ENCODE assay signal across 25 cellular contexts in genomic region chr4:189305500-189305899, GRCh38.
DNase-seq lines count a peak whose midpoint lies in the region; ATAC-seq and TF ChIP-seq lines count a peak whose summit lies in the region.
"Had no signal": no experiment of that assay in that cellular context is flagged by ENCODE, and none has a peak within 500 bp of the region (broad histone marks: within the 10 kb centered on the region; RNA-seq: fewer than 3 reads in every experiment).

No MANE protein-coding gene starts in this region.

- intact Hi-C loops in MCF 10A (cut with micrococcal nuclease) (no loop called here), breast epithelium (cut with DNase I; ENCODE audit: low total_unique reads) (no loop called here), posterior vena cava (cut with DNase I) (no loop called here)

- H3K4me1 ChIP-seq in breast epithelium (no peaks in the 10 kb centered on the region), RWPE2 (ENCODE audit: insufficient read depth, poor library complexity, severe bottlenecking) (peaks cover 24% of the 10 kb centered on the region)
- H3K4me1 ChIP-seq: BLaER1 treated with 17β-estradiol and CSF1 and Interleukin-3, amounts not matched to agents 10 nM and 100 nM; Caco-2 had no signal

- no TSS peak for BruUV-seq in MCF 10A (replicated peaks; lab: Mats Ljungman, UMichigan)

- H3K36me3 Mint-ChIP-seq in MCF 10A (ENCODE audit: insufficient read depth, unreplicated experiment), result no peaks in the 10 kb centered on the region
- H3K36me3 Mint-ChIP-seq: CD4-positive, alpha-beta memory T cell had no signal

- H3K27ac ChIP-seq in breast epithelium, result no peak overlapping the region
- peak overlapping the region; percentile 67 for H3K27ac ChIP-seq in RWPE2 (ENCODE audit: poor library complexity, severe bottlenecking)
- H3K27ac ChIP-seq: BLaER1 treated with 17β-estradiol and CSF1 and Interleukin-3, amounts not matched to agents 10 nM and 100 nM; RWPE1 had no signal

- H3K27ac Mint-ChIP-seq in MCF 10A (ENCODE audit: low read depth, unreplicated experiment), result peak overlapping the region; percentile 95
- H3K27ac Mint-ChIP-seq: CD4-positive, alpha-beta memory T cell had no signal

- TF ChIP-seq POLR2A in breast epithelium (IDR thresholded peaks at IDR 0.05), result no peak

- POLR2A ChIA-PET in MCF 10A (lab: Yijun Ruan, JAX), result interaction anchor here (1.5 to 1.6 kb wide), 2 partner anchors 12 to 162 kb away, joined by 3 read pairs; no protein-coding TSS in a partner anchor

- peaks cover 29% of the 10 kb centered on the region for H3K4me1 Mint-ChIP-seq in MCF 10A (ENCODE audit: insufficient read depth, unreplicated experiment)
- H3K4me1 Mint-ChIP-seq: CD4-positive, alpha-beta memory T cell had no signal

- CTCF ChIA-PET in MCF 10A (lab: Yijun Ruan, JAX), result interaction anchor here (0.6 kb wide), 1 partner anchor 82 kb away, joined by 4 read pairs; no protein-coding TSS in a partner anchor

- H3K9me3 ChIP-seq in breast epithelium (no peaks in the 10 kb centered on the region), RWPE2 (ENCODE audit: severe bottlenecking) (no peaks in the 10 kb centered on the region)
- H3K9me3 ChIP-seq: Caco-2, MG63 had no signal

- no peaks in the 10 kb centered on the region for H3K36me3 ChIP-seq in breast epithelium
- H3K36me3 ChIP-seq in RWPE2 (ENCODE audit: low read depth), result no peaks in the 10 kb centered on the region
- H3K36me3 ChIP-seq: BLaER1 treated with 17β-estradiol and CSF1 and Interleukin-3, amounts not matched to agents 10 nM and 100 nM; MG63 had no signal

- no peaks in the 10 kb centered on the region for H3K9me3 Mint-ChIP-seq in MCF 10A (ENCODE audit: unreplicated experiment)

- H3K4me3 ChIP-seq in breast epithelium, result no peak overlapping the region
- H3K4me3 ChIP-seq in RWPE2 (ENCODE audit: severe bottlenecking), result no peak overlapping the region
- H3K4me3 ChIP-seq: BLaER1 treated with 17β-estradiol and CSF1 and Interleukin-3, amounts not matched to agents 10 nM and 100 nM; MG63 had no signal

- DNase-seq in MCF 10A (ENCODE audit: unreplicated experiment) (no peak), breast epithelium (ENCODE audit: low spot score in 2 of 2) (no peak), NCI-H1105 (lab: John Stamatoyannopoulos, UW) (peak; percentile 37), RWPE2 (ENCODE audit: low spot score) (no peak), myocyte (ENCODE audit: low read depth) (peak; percentile 3), epidermal melanocyte (ENCODE audit: insufficient read length, low spot score) (no peak), posterior vena cava (ENCODE audit: low spot score) (no peak), NCI-H526 treated with DMSO at 0.1 percent for 48 hours (lab: John Stamatoyannopoulos, UW) (no peak)
- DNase-seq: ACHN; Caco-2; CD4-positive, alpha-beta memory T cell; EL; GF-D8; H7; Kasumi-1; MG63; NCI-H1694; NCI-H2107; NCI-H2227 treated with DMSO at 0.1 percent for 48 hours; NCI-H510A; NK-92 treated with Interleukin-12 subunit alpha and Interleukin-12 subunit beta, amount 100 ng/mL, for 24 hours; SIG-M5; T-helper 1 cell had no signal

- ATAC-seq in RWPE2 (ENCODE audit: low read depth), result no peak

- no peak for TF ChIP-seq CTCF in MCF 10A (IDR thresholded peaks at IDR 0.05; ENCODE audit: unreplicated experiment)
- TF ChIP-seq CTCF in breast epithelium (IDR thresholded peaks at IDR 0.05), result no peak
- no peak for TF ChIP-seq CTCF in RWPE2 (IDR thresholded peaks at IDR 0.05; ENCODE audit: poor library complexity, severe bottlenecking)

- peak overlapping the region; percentile 71 for H3K4me3 Mint-ChIP-seq in MCF 10A (ENCODE audit: unreplicated experiment)
- H3K4me3 Mint-ChIP-seq: CD4-positive, alpha-beta memory T cell had no signal

- H3K27me3 ChIP-seq in breast epithelium (no peaks in the 10 kb centered on the region), RWPE2 (ENCODE audit: insufficient read depth, poor library complexity, severe bottlenecking) (no peaks in the 10 kb centered on the region)
- H3K27me3 ChIP-seq: BLaER1 treated with 17β-estradiol and CSF1 and Interleukin-3, amounts not matched to agents 10 nM and 100 nM; MG63 had no signal

- no peaks in the 10 kb centered on the region for H3K27me3 Mint-ChIP-seq in MCF 10A (ENCODE audit: insufficient read depth, unreplicated experiment)
- H3K27me3 Mint-ChIP-seq: CD4-positive, alpha-beta memory T cell had no signal

Comparison
In these comparisons a context has a peak if more than half of its experiments do, and no peak if none do; other contexts are left out.
1. DNase-seq: peak in NCI-H1105 (single experiment) and myocyte (single experiment); none in MCF 10A (single experiment), breast epithelium (0 of 2), RWPE2 (single experiment), epidermal melanocyte (single experiment), posterior vena cava (single experiment) and NCI-H526 treated with DMSO at 0.1 percent for 48 hours (single experiment).